Comparison of ENCODE assay signal across 1 cellular context in the genomic region with DNA sequence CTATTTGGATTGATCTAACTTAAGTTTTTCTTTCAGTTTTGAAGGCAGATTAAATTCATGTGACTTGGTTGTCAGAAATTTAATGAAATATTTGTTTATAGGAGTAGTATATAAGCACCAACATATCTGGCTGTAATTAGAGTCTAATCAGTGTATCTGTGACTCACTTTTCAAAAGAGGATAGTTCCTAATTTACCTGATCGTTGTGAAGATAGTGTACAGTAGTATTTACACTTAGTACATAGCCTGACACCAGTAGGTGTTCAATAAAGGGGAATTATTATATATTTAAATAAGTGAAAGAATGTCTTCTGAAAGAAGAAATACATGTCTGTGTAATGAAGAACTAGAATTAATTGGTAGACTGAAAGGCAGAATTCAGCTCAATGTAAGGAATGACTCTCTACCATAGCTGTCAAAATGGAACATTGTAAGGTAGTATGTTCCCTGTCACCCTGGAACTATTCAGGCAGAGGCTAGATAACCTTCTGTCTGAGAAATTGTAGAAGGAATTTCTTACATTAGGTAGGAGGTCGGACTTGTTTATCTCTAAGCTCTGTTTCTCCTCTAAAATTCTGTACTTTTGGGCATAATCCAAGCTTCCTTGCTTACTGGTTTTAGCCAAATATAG.
TF ChIP-seq lines count a peak whose summit lies in the region.

No MANE protein-coding gene starts in this region.

TF ChIP-seq in IMR-90, 13 proteins besides CTCF, POLR2A, EP300 and RAD21 (continued from another document):
- TF ChIP-seq, protein P1, sequence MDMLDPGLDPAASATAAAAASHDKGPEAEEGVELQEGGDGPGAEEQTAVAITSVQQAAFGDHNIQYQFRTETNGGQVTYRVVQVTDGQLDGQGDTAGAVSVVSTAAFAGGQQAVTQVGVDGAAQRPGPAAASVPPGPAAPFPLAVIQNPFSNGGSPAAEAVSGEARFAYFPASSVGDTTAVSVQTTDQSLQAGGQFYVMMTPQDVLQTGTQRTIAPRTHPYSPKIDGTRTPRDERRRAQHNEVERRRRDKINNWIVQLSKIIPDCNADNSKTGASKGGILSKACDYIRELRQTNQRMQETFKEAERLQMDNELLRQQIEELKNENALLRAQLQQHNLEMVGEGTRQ (IDR thresholded peaks at IDR 0.05; ENCODE audit: low read depth, low read length) = no peak
- TF ChIP-seq, protein P2, sequence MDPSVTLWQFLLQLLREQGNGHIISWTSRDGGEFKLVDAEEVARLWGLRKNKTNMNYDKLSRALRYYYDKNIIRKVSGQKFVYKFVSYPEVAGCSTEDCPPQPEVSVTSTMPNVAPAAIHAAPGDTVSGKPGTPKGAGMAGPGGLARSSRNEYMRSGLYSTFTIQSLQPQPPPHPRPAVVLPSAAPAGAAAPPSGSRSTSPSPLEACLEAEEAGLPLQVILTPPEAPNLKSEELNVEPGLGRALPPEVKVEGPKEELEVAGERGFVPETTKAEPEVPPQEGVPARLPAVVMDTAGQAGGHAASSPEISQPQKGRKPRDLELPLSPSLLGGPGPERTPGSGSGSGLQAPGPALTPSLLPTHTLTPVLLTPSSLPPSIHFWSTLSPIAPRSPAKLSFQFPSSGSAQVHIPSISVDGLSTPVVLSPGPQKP (IDR thresholded peaks at IDR 0.05; ENCODE audit: borderline replicate concordance, low read depth, low read length) = no peak
- no peak for TF ChIP-seq RFX5 (IDR thresholded peaks at IDR 0.05; ENCODE audit: low read depth, low read length)
- no peak for TF ChIP-seq CHD1 (IDR thresholded peaks at IDR 0.05; ENCODE audit: low read depth, low read length)
- no peak for TF ChIP-seq CEBPB (IDR thresholded peaks at IDR 0.05; ENCODE audit: low read depth, low read length)
TF ChIP-seq in IMR-90: peak in this region for 0.
